In the genomic region with DNA sequence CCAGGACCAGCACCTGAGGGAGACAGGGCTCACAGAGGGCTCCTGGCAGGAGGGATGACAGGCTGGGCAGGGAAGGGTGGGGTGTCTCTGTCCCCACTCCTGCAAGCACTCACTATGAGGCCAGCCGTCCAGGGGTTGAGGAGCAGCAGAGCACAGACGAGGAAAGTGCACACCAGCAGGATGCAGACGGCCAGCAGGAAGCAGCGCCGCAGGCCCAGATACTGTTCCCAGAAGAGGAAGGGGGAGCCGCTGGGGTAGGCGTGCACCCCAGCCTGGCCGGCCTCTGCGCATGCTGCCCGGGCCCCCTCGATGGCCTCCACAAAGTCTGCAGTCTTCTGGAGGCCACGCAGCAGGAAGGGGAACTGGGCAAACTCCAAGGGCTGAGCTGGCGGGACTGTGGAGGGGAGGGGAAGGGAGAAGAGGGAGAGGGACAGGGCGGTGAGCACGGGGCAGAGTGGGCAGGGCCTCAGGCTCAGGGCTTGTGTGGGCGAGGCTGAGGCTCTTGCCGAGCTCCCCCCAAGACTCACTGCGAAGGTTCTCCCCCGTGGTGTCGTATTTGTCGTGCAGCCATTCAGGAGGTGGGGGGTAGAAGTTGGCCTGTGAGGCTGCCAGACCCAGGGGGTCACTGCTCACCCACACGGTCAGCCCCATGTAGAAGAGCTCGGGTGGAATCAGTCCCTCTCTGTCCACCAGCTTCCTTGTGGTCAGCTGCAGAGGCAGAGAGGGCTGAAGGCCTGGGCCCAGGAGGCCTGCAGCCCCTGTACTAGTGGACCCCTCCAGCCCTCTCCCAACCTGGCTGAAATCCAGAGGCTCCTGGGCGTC, we compare ENCODE assay signal across 1 cellular context.
TF ChIP-seq lines count a peak whose summit lies in the region.

No MANE protein-coding gene starts in this region.

TF ChIP-seq in HepG2, 621 proteins besides CTCF, POLR2A, EP300 and RAD21 (continued from another document and continues in another):
- TF ChIP-seq DMTF1 (CRISPR knock-in tag; IDR thresholded peaks at IDR 0.05) (peak; percentile 69; the same call in 1 of the 2 replicates), ZNF460 (CRISPR knock-in tag; IDR thresholded peaks at IDR 0.05; ENCODE audit: borderline replicate concordance) (peak; percentile 53; the same call in 1 of the 2 replicates), SP2 (CRISPR knock-in tag; IDR thresholded peaks at IDR 0.05) (no peak), ATF7-NPFF (CRISPR knock-in tag; IDR thresholded peaks at IDR 0.05; ENCODE audit: low read depth) (no peak; the same call in 1 of the 2 replicates), SP1 (IDR thresholded peaks at IDR 0.05) (no peak), SP1 (CRISPR knock-in tag; IDR thresholded peaks at IDR 0.05) (no peak), PLRG1 (conservative IDR thresholded peaks at IDR 0.05) (no peak), FUBP1 (CRISPR knock-in tag; IDR thresholded peaks at IDR 0.05; ENCODE audit: borderline replicate concordance) (no peak), SMYD3 (CRISPR knock-in tag; IDR thresholded peaks at IDR 0.05) (no peak), ZNF784 (CRISPR knock-in tag; IDR thresholded peaks at IDR 0.05; ENCODE audit: borderline replicate concordance) (no peak), KLF13 (CRISPR knock-in tag; IDR thresholded peaks at IDR 0.05) (0 out of 2 replicates have a peak, but pooled peaks have one; percentile 14), ZNF205 (CRISPR knock-in tag; IDR thresholded peaks at IDR 0.05) (0 out of 2 replicates have a peak, but pooled peaks have one; percentile 45), ADNP (CRISPR knock-in tag; IDR thresholded peaks at IDR 0.05) (0 out of 2 replicates have a peak, but pooled peaks have one; percentile 18), TBX3 (IDR thresholded peaks at IDR 0.05; ENCODE audit: borderline replicate concordance) (no peak), ZBTB37 (CRISPR knock-in tag; IDR thresholded peaks at IDR 0.05) (no peak), RELA (CRISPR knock-in tag; IDR thresholded peaks at IDR 0.05) (0 out of 2 replicates have a peak, but pooled peaks have one; percentile 27), TEAD3 (CRISPR knock-in tag; optimal IDR thresholded peaks at IDR 0.05; ENCODE audit: borderline replicate concordance) (peak; percentile 59), NFE2 (CRISPR knock-in tag; IDR thresholded peaks at IDR 0.05) (no peak), PHF20 (CRISPR knock-in tag; IDR thresholded peaks at IDR 0.05) (peak; percentile 46), HMG20B (CRISPR knock-in tag; conservative IDR thresholded peaks at IDR 0.05) (0 out of 2 replicates have a peak, but pooled peaks have one; percentile 43), ZFP82 (CRISPR knock-in tag; IDR thresholded peaks at IDR 0.05; ENCODE audit: borderline replicate concordance) (no peak), MYNN (CRISPR knock-in tag; IDR thresholded peaks at IDR 0.05; ENCODE audit: low read depth) (no peak), SPEN (CRISPR knock-in tag; IDR thresholded peaks at IDR 0.05; ENCODE audit: low read depth) (peak; percentile 25; the same call in 1 of the 2 replicates), ZNF574 (CRISPR knock-in tag; IDR thresholded peaks at IDR 0.05) (no peak; the same call in 1 of the 2 replicates), ZNF619 (CRISPR knock-in tag; IDR thresholded peaks at IDR 0.05) (peak; percentile 46; the same call in 1 of the 2 replicates), HNRNPK (IDR thresholded peaks at IDR 0.05; ENCODE audit: low read depth, low read length, poor library complexity, severe bottlenecking) (peak; percentile 65), CENPX (CRISPR knock-in tag; IDR thresholded peaks at IDR 0.05) (no peak), STAG1 (CRISPR knock-in tag; IDR thresholded peaks at IDR 0.05) (no peak), TCF12 (IDR thresholded peaks at IDR 0.05) (no peak), TCF12 (CRISPR knock-in tag; IDR thresholded peaks at IDR 0.05) (peak; percentile 67; the same call in 1 of the 2 replicates), WIZ (CRISPR knock-in tag; IDR thresholded peaks at IDR 0.05) (peak; percentile 64; the same call in 1 of the 2 replicates), ZNF616 (CRISPR knock-in tag; IDR thresholded peaks at IDR 0.05; ENCODE audit: low read depth) (peak; percentile 40; the same call in 1 of the 2 replicates), FOXJ3 (CRISPR knock-in tag; IDR thresholded peaks at IDR 0.05; ENCODE audit: borderline replicate concordance) (no peak), ZKSCAN1 (IDR thresholded peaks at IDR 0.05; ENCODE audit: low read length) (no peak), NR2F6 (IDR thresholded peaks at IDR 0.05) (peak; percentile 24; the same call in 1 of the 2 replicates), NR2F6 (CRISPR knock-in tag; IDR thresholded peaks at IDR 0.05) (peak; percentile 41; the same call in 1 of the 2 replicates), GATAD1 (CRISPR knock-in tag; IDR thresholded peaks at IDR 0.05) (no peak; the same call in 1 of the 2 replicates), ZNF878 (CRISPR knock-in tag; IDR thresholded peaks at IDR 0.05) (no peak), TBX2 (CRISPR knock-in tag; IDR thresholded peaks at IDR 0.05; ENCODE audit: borderline replicate concordance) (peak; percentile 54; the same call in 1 of the 2 replicates), NFIC (IDR thresholded peaks at IDR 0.05; ENCODE audit: low read length) (no peak), GPBP1L1 (CRISPR knock-in tag; IDR thresholded peaks at IDR 0.05) (no peak), KLF12 (CRISPR knock-in tag; IDR thresholded peaks at IDR 0.05; ENCODE audit: borderline replicate concordance) (no peak), ZNF121 (CRISPR knock-in tag; IDR thresholded peaks at IDR 0.05) (peak; percentile 98)
- TF ChIP-seq, protein P1, sequence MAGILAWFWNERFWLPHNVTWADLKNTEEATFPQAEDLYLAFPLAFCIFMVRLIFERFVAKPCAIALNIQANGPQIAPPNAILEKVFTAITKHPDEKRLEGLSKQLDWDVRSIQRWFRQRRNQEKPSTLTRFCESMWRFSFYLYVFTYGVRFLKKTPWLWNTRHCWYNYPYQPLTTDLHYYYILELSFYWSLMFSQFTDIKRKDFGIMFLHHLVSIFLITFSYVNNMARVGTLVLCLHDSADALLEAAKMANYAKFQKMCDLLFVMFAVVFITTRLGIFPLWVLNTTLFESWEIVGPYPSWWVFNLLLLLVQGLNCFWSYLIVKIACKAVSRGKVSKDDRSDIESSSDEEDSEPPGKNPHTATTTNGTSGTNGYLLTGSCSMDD (CRISPR knock-in tag; IDR thresholded peaks at IDR 0.05): no peak
- TF ChIP-seq, protein P2, sequence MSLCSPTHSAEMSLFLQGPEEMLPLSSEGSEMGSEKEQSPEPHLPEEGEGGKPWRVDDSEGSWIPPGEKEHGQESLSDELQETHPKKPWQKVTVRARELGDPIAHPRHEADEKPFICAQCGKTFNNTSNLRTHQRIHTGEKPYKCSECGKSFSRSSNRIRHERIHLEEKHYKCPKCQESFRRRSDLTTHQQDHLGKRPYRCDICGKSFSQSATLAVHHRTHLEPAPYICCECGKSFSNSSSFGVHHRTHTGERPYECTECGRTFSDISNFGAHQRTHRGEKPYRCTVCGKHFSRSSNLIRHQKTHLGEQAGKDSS (CRISPR knock-in tag; IDR thresholded peaks at IDR 0.05; ENCODE audit: borderline replicate concordance, low read depth): peak; percentile 82
- TF ChIP-seq, protein P3, sequence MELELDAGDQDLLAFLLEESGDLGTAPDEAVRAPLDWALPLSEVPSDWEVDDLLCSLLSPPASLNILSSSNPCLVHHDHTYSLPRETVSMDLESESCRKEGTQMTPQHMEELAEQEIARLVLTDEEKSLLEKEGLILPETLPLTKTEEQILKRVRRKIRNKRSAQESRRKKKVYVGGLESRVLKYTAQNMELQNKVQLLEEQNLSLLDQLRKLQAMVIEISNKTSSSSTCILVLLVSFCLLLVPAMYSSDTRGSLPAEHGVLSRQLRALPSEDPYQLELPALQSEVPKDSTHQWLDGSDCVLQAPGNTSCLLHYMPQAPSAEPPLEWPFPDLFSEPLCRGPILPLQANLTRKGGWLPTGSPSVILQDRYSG (CRISPR knock-in tag; IDR thresholded peaks at IDR 0.05): no peak
- TF ChIP-seq, protein P4, sequence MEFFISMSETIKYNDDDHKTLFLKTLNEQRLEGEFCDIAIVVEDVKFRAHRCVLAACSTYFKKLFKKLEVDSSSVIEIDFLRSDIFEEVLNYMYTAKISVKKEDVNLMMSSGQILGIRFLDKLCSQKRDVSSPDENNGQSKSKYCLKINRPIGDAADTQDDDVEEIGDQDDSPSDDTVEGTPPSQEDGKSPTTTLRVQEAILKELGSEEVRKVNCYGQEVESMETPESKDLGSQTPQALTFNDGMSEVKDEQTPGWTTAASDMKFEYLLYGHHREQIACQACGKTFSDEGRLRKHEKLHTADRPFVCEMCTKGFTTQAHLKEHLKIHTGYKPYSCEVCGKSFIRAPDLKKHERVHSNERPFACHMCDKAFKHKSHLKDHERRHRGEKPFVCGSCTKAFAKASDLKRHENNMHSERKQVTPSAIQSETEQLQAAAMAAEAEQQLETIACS (CRISPR knock-in tag; IDR thresholded peaks at IDR 0.05): no peak
